28 cellular contexts compared by ENCODE assay signal in genomic region chr2:216289470-216289869, GRCh38.
"Had no signal": no experiment of that assay in that cellular context is flagged by ENCODE, and none has a peak within 500 bp of the region (broad histone marks: within the 10 kb centered on the region; RNA-seq: fewer than 3 reads in every experiment).

No MANE protein-coding gene starts in this region.

- DNase-seq: colonic mucosa; dermis blood vessel endothelial cell; effector memory CD4-positive, alpha-beta T cell; erythroblast; esophagus squamous epithelium; foreskin melanocyte; glutamatergic neuron; heart right ventricle; hypothalamus; immature natural killer cell; kidney; mesenchymal stem cell; midbrain; naive thymus-derived CD8-positive, alpha-beta T cell; nephron progenitor cell; occipital lobe; ovary; right lobe of liver; small intestine; stimulated activated CD4-positive, alpha-beta T cell treated with anti-CD3 and anti-CD28 coated beads, Interleukin-15, amount 100 ng/mL, for 24 hours; stimulated activated CD4-positive, alpha-beta T cell treated with anti-CD3 and anti-CD28 coated beads, Interleukin-2, amount 100 ng/mL, for 48 hours; stimulated activated naive B cell treated with anti-CD40 and anti-IgM and Interleukin-4, amounts not matched to agents 10 μg/mL and 1 μg/mL and 100 μg/mL, for 72 hours; transverse colon; upper lobe of right lung; uterus had no signal

- H3K27me3 ChIP-seq: colonic mucosa, ovary, right lobe of liver, transverse colon, uterus had no signal

- ATAC-seq: heart right ventricle; left lobe of liver; right lobe of liver; stimulated activated naive B cell treated with anti-CD40 and anti-IgM and Interleukin-4, amounts not matched to agents 10 μg/mL and 1 μg/mL and 100 μg/mL, for 72 hours; upper lobe of right lung had no signal

- H3K4me3 ChIP-seq: colonic mucosa, esophagus squamous epithelium, heart right ventricle, lung, ovary, right lobe of liver, thoracic aorta, transverse colon, upper lobe of right lung, uterus had no signal

- H3K27ac ChIP-seq: colonic mucosa, esophagus squamous epithelium, heart right ventricle, ovary, right lobe of liver, thoracic aorta, transverse colon, upper lobe of right lung, uterus had no signal

- H3K9me3 ChIP-seq: colonic mucosa, esophagus squamous epithelium, heart right ventricle, ovary, right lobe of liver, thoracic aorta, transverse colon, upper lobe of right lung, uterus had no signal

- H3K4me1 ChIP-seq: colonic mucosa, heart right ventricle, right lobe of liver, transverse colon, upper lobe of right lung, uterus had no signal

- H3K36me3 ChIP-seq: colonic mucosa, esophagus squamous epithelium, heart right ventricle, ovary, right lobe of liver, thoracic aorta, transverse colon, upper lobe of right lung, uterus had no signal
